ENCODE assay signal across 29 cellular contexts in the genomic region with DNA sequence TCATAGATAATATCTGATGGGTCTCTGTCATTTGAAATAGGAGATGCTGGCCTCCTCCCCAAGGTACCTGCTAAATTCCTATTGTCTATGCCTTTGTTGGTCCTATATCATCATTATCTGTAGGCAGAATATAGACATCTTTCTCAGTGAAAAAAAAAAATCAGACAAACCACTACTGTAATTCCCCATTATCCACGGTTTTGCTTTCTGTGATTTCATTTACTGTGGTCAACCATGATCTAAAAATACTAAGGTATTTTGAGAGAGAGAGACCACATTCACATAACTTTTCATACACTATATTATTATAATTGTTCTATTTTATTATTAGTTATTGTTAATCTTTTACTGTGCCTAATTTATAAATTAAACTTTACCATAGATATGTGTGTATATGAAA.
"Had no signal": no experiment of that assay in that cellular context is flagged by ENCODE, and none has a peak within 500 bp of the region (broad histone marks: within the 10 kb centered on the region; RNA-seq: fewer than 3 reads in every experiment).

No MANE protein-coding gene starts in this region.

- ATAC-seq: left lobe of liver; naive thymus-derived CD4-positive, alpha-beta T cell; right lobe of liver; stimulated activated effector memory CD8-positive, alpha-beta T cell treated with anti-CD3 and anti-CD28 coated beads, Interleukin-12 subunit alpha, Interleukin-12 subunit beta, amount 100 ng/mL, for 72 hours had no signal

- H3K27ac Mint-ChIP-seq: dendritic cell treated with granulocyte-macrophage colony-stimulating factor and Interleukin-4, amounts not matched to agents 40 ng/mL and 50 ng/mL, for 4 days; endodermal cell; immature natural killer cell; mesothelial cell of epicardium; nephron; neural progenitor cell; stimulated activated effector memory CD8-positive, alpha-beta T cell treated with anti-CD3 and anti-CD28 coated beads, Interleukin-12 subunit alpha, Interleukin-12 subunit beta, amount 100 ng/mL, for 72 hours; type B pancreatic cell had no signal

- H3K36me3 ChIP-seq: colonic mucosa, neural progenitor cell had no signal

- H3K4me3 ChIP-seq: colonic mucosa, esophagus squamous epithelium, lung, mucosa of descending colon, neural progenitor cell, right lobe of liver, testis, tibial artery had no signal

- H3K79me2 ChIP-seq: parathyroid adenoma had no signal

- H3K27ac ChIP-seq: colonic mucosa, esophagus squamous epithelium, neural progenitor cell, parathyroid adenoma, right lobe of liver, testis, tibial artery had no signal

- FAIRE-seq: frontal cortex had no signal

- H3K4me1 Mint-ChIP-seq: immature natural killer cell, mesothelial cell of epicardium, neural progenitor cell had no signal

- H3K27me3 Mint-ChIP-seq: dendritic cell treated with granulocyte-macrophage colony-stimulating factor and Interleukin-4, amounts not matched to agents 40 ng/mL and 50 ng/mL, for 4 days; naive thymus-derived CD4-positive, alpha-beta T cell; progenitor cell of endocrine pancreas; type B pancreatic cell had no signal

- H2AFZ ChIP-seq: neural progenitor cell, parathyroid adenoma had no signal

- H3K4me2 ChIP-seq: neural progenitor cell had no signal

- H3K27me3 ChIP-seq: colonic mucosa, esophagus squamous epithelium, neural progenitor cell, right lobe of liver, testis, tibial artery had no signal

- DNase-seq: colonic mucosa; effector CD8-positive, alpha-beta T cell; endodermal cell; erythroblast; esophagus squamous epithelium; hypothalamus; immature natural killer cell; islet precursor cell; mesenchymal stem cell; mucosa of descending colon; naive thymus-derived CD4-positive, alpha-beta T cell; right lobe of liver; stimulated activated CD4-positive, alpha-beta T cell treated with anti-CD3 and anti-CD28 coated beads, Interleukin-2, amount 100 ng/mL, for 24 hours; stimulated activated CD4-positive, alpha-beta T cell treated with anti-CD3 and anti-CD28 coated beads, Interleukin-4, amount 100 ng/mL, for 24 hours; stimulated activated naive CD4-positive, alpha-beta T cell treated with Interleukin-2 at 50 U/mL for 16 hours; substantia nigra; testis; tibial artery had no signal

- H3K9ac ChIP-seq: neural progenitor cell, parathyroid adenoma had no signal

- H3K9me3 Mint-ChIP-seq: dendritic cell treated with granulocyte-macrophage colony-stimulating factor and Interleukin-4, amounts not matched to agents 40 ng/mL and 50 ng/mL, for 4 days; endodermal cell; immature natural killer cell; mesothelial cell of epicardium; naive thymus-derived CD4-positive, alpha-beta T cell; nephron; neural progenitor cell; stimulated activated effector memory CD8-positive, alpha-beta T cell treated with anti-CD3 and anti-CD28 coated beads, Interleukin-12 subunit alpha, Interleukin-12 subunit beta, amount 100 ng/mL, for 72 hours; type B pancreatic cell had no signal

- H3K4me3 Mint-ChIP-seq: dendritic cell treated with granulocyte-macrophage colony-stimulating factor and Interleukin-4, amounts not matched to agents 40 ng/mL and 50 ng/mL, for 4 days; endodermal cell; immature natural killer cell; mesothelial cell of epicardium; naive thymus-derived CD4-positive, alpha-beta T cell; nephron; neural progenitor cell; stimulated activated effector memory CD8-positive, alpha-beta T cell treated with anti-CD3 and anti-CD28 coated beads, Interleukin-12 subunit alpha, Interleukin-12 subunit beta, amount 100 ng/mL, for 72 hours; type B pancreatic cell had no signal

- H3K9me3 ChIP-seq: colonic mucosa, esophagus squamous epithelium, mucosa of descending colon, right lobe of liver, testis, tibial artery had no signal

- H3K4me1 ChIP-seq: colonic mucosa, esophagus squamous epithelium, neural progenitor cell, parathyroid adenoma, right lobe of liver, testis, tibial artery had no signal
